Comparison of ENCODE assay signal across 9 cellular contexts in the genomic region with DNA sequence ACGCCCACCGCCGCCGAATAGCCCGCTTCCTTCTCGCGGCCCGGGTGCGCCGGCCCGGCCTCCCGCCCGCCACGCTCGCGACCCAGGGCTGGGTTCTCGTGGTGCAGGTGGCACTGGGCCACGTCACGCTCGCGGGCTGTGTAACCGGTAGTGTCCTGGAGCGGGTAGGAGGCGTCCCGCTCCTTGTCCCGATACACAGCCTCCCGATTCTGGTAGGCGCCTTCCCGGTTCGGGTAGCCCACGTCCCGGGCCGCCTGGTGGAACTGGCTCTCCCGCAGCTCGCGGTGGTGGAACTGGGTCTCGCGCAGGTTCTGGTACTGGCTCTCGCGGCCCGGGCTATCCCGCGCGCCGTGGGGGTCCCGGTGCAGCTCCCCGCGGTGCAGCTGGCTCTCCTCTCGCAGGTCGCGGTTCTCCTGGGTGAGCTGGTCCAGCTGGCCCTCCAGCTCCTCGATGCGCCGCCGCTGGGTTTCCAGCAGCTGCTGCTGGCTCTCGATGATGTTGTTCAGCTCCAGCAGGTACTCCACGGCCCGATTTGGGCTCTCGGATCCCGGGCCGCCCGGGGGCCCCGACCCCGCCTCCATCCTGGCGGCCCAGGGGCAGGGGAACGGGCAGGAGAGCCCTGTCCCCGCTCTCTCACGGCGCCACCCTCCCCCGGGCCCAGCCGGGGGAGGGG. TPM values are rescaled to one million over a fixed set of nuclear protein-coding genes. Genes with fewer than 3 reads are reported as not detected.
DNase-seq lines count a peak whose midpoint lies in the region; ATAC-seq, FAIRE-seq and TF ChIP-seq lines count a peak whose summit lies in the region.
"Had no signal": no experiment of that assay in that cellular context is flagged by ENCODE, and none has a peak within 500 bp of the region (broad histone marks: within the 10 kb centered on the region; RNA-seq: fewer than 3 reads in every experiment).

No MANE protein-coding gene starts in this region.

- CTCF ChIA-PET in endothelial cell of umbilical vein (lab: Charles Lee), result interaction anchor here (1.1 to 9.3 kb wide), 5 partner anchors 10 to 161 kb away, joined by 3 to 208 read pairs (median 7); a partner anchor contains a TSS

- H3K36me3 ChIP-seq in SJSA1, result no peaks in the 10 kb centered on the region
- H3K36me3 ChIP-seq in endothelial cell of umbilical vein (ENCODE audit: control insufficient read depth in 2 of 2, extremely low read depth in 1 of 2, insufficient read depth in 2 of 2, low read length in 2 of 2), result no peaks in the 10 kb centered on the region

- H3K4me3 Mint-ChIP-seq in natural killer cell treated with Interleukin-12 subunit alpha and Interleukin-12 subunit beta and Interleukin-15 and Interleukin-18, amount 100 ng/mL, for 72 hours, result no peak overlapping the region

- peak; percentile 8 for DNase-seq in COLO668 (lab: John Stamatoyannopoulos, UW; ENCODE audit: unreplicated experiment)
- DNase-seq in SJSA1 (ENCODE audit: low read depth in 1 of 2, low spot score in 2 of 2), result no peak
- DNase-seq in endothelial cell of umbilical vein (ENCODE audit: low read depth, low spot score), result no peak
- DNase-seq in natural killer cell treated with Interleukin-12 subunit alpha and Interleukin-12 subunit beta and Interleukin-15 and Interleukin-18, amount 100 ng/mL, for 72 hours (ENCODE audit: low spot score), result no peak
- DNase-seq in NCI-H526 treated with DMSO at 0.1 percent for 48 hours (lab: John Stamatoyannopoulos, UW), result no peak
- no peak for DNase-seq in NCI-H526 (lab: John Stamatoyannopoulos, UW)
- DNase-seq in DMS153 treated with DMSO at 0.1 percent for 48 hours (lab: John Stamatoyannopoulos, UW; ENCODE audit: unreplicated experiment), result no peak

- H3K4me1 ChIP-seq in SJSA1 (replicated peaks) (peaks cover 8% of the 10 kb centered on the region), endothelial cell of umbilical vein (ENCODE audit: control insufficient read depth, extremely low read depth, insufficient read depth, low read length) (peaks cover 5% of the 10 kb centered on the region)

- H3K27ac Mint-ChIP-seq in natural killer cell treated with Interleukin-12 subunit alpha and Interleukin-12 subunit beta and Interleukin-15 and Interleukin-18, amount 100 ng/mL, for 72 hours, result no peak overlapping the region

- FAIRE-seq in endothelial cell of umbilical vein (lab: Jason Lieb, UNC), result no peak
- FAIRE-seq: frontal cortex had no signal

- BruUV-seq in endothelial cell of umbilical vein (replicated peaks; lab: Mats Ljungman, UMichigan), result no TSS peak

- no peaks in the 10 kb centered on the region for H3K36me3 Mint-ChIP-seq in natural killer cell treated with Interleukin-12 subunit alpha and Interleukin-12 subunit beta and Interleukin-15 and Interleukin-18, amount 100 ng/mL, for 72 hours

- H3K79me2 ChIP-seq in endothelial cell of umbilical vein (ENCODE audit: control insufficient read depth, insufficient read depth, low read length), result no peaks in the 10 kb centered on the region

- peak overlapping the region; percentile 34 for H3K4me2 ChIP-seq in endothelial cell of umbilical vein (ENCODE audit: insufficient read depth, low read length)

- peak overlapping the region; percentile 42 for H2AFZ ChIP-seq in endothelial cell of umbilical vein (ENCODE audit: low read depth, low read length)

- no peak overlapping the region for H3K27ac ChIP-seq in SJSA1
- no peak overlapping the region for H3K27ac ChIP-seq in endothelial cell of umbilical vein (ENCODE audit: insufficient read depth, low read depth, low read length)

- dilution Hi-C loops in endothelial cell of umbilical vein (cut with MboI; ENCODE audit: extremely low pct_ligation_motif_present, low sequenced_read_pairs), result no loop called here

- H3K4me3 ChIP-seq in SJSA1, result peak overlapping the region; percentile 29
- H3K4me3 ChIP-seq in endothelial cell of umbilical vein (replicated peaks in 1 of 3; ENCODE audit: insufficient read depth in 1 of 3, low read depth in 1 of 3, low read length in 3 of 3), result peak overlapping the region; percentile 5 to 42 (median 32)

- no peaks in the 10 kb centered on the region for H3K9me3 Mint-ChIP-seq in natural killer cell treated with Interleukin-12 subunit alpha and Interleukin-12 subunit beta and Interleukin-15 and Interleukin-18, amount 100 ng/mL, for 72 hours

- H3K27me3 Mint-ChIP-seq in natural killer cell treated with Interleukin-12 subunit alpha and Interleukin-12 subunit beta and Interleukin-15 and Interleukin-18, amount 100 ng/mL, for 72 hours, result peaks cover 25 to 44% of the 10 kb centered on the region in 2 donors

- intact Hi-C loops in endothelial cell of umbilical vein (cut with micrococcal nuclease), result no loop called here

- no peaks in the 10 kb centered on the region for H3K9me1 ChIP-seq in endothelial cell of umbilical vein (replicated peaks; ENCODE audit: control insufficient read depth, extremely low read depth, insufficient read depth, low read length)

- peak; percentile 22 to 53 for ATAC-seq in natural killer cell treated with Interleukin-12 subunit alpha and Interleukin-12 subunit beta and Interleukin-15 and Interleukin-18, amount 100 ng/mL, for 72 hours
- ATAC-seq in HG03565 (IDR thresholded peaks at IDR 0.05; ENCODE audit: unreplicated experiment), result no peak

- no peak overlapping the region for H3K9ac ChIP-seq in endothelial cell of umbilical vein (replicated peaks; ENCODE audit: extremely low read depth, insufficient read depth, low read length)

- no peak for TF ChIP-seq POLR2A in endothelial cell of umbilical vein (IDR thresholded peaks at IDR 0.05; ENCODE audit: low read depth, low read length)

- peaks cover 20 to 22% of the 10 kb centered on the region in 2 donors for H3K4me1 Mint-ChIP-seq in natural killer cell treated with Interleukin-12 subunit alpha and Interleukin-12 subunit beta and Interleukin-15 and Interleukin-18, amount 100 ng/mL, for 72 hours (ENCODE audit: low read depth in 2 of 2)

- no peaks in the 10 kb centered on the region for H4K20me1 ChIP-seq in endothelial cell of umbilical vein (replicated peaks; ENCODE audit: control insufficient read depth, extremely low read depth, insufficient read depth, low read length)

- POLR2A ChIA-PET in endothelial cell of umbilical vein (lab: Charles Lee), result no interaction called here

- peaks cover 35% of the 10 kb centered on the region for H3K27me3 ChIP-seq in SJSA1 (replicated peaks)
- H3K27me3 ChIP-seq in endothelial cell of umbilical vein (ENCODE audit: control insufficient read depth in 2 of 2, insufficient read depth in 2 of 2, low read length in 2 of 2), result peaks cover 44 to 46% of the 10 kb centered on the region in 2 experiments

- TF ChIP-seq CTCF in endothelial cell of umbilical vein (IDR thresholded peaks at IDR 0.05; ENCODE audit: extremely low read depth in 1 of 2, insufficient read depth in 1 of 2, low read depth in 1 of 2, low read length in 2 of 2), result no peak

- H3K9me3 ChIP-seq in SJSA1 (replicated peaks) (no peaks in the 10 kb centered on the region), endothelial cell of umbilical vein (replicated peaks; ENCODE audit: control insufficient read depth, insufficient read depth, low read length) (no peaks in the 10 kb centered on the region)

TF ChIP-seq in endothelial cell of umbilical vein, 7 proteins besides CTCF, POLR2A, EP300 and RAD21:
- TF ChIP-seq EZH2 (IDR thresholded peaks at IDR 0.05; ENCODE audit: borderline replicate concordance, low read depth, low read length, severe bottlenecking), result peak; percentile 97
- no peak for TF ChIP-seq POLR2AphosphoS5 (IDR thresholded peaks at IDR 0.05; ENCODE audit: insufficient read depth, low read depth, low read length)

RNA-seq across cellular contexts. Expression of a gene that starts 39.3 kb away (rescaled TPM):
- 4.8 and 5.1 TPM in 2 replicates for total RNA-seq in SJSA1 (2014; rRNA removed; shearing (Covaris generic))
- total RNA-seq in endothelial cell of umbilical vein, result 9.4 and 9.9 TPM in 2 replicates
- 5.4 and 6.7 TPM in 2 replicates for polyA plus RNA-seq in endothelial cell of umbilical vein
- 5.8 and 6.3 TPM in 2 replicates for polyA plus RNA-seq in endothelial cell of umbilical vein (2011; cell fraction: cytosol; rRNA removed)
- polyA plus RNA-seq in endothelial cell of umbilical vein (2011; cell fraction: nucleus; rRNA removed), result 12.5 and 13.9 TPM in 2 replicates
- 7.1 and 11.5 TPM in 2 replicates for polyA plus RNA-seq in endothelial cell of umbilical vein (2012)
- polyA minus RNA-seq in endothelial cell of umbilical vein, result 6.4 and 8.3 TPM in 2 replicates
- polyA minus RNA-seq in endothelial cell of umbilical vein (2011; cell fraction: cytosol; rRNA and poly(A)+ RNA removed), result 9.2 TPM
- polyA minus RNA-seq in endothelial cell of umbilical vein (2011; cell fraction: nucleus; rRNA and poly(A)+ RNA removed), result 7.3 and 8.5 TPM in 2 replicates
- under 1 TPM; 0.48 to 0.86 TPM for total RNA-seq in natural killer cell treated with Interleukin-12 subunit alpha and Interleukin-12 subunit beta and Interleukin-15 and Interleukin-18, amount 100 ng/mL, for 72 hours
